ENCODE assay signal across 13 cellular contexts in genomic region chr6:106790146-106790770, GRCh38.
"Had no signal": no experiment of that assay in that cellular context is flagged by ENCODE, and none has a peak within 500 bp of the region (broad histone marks: within the 10 kb centered on the region; RNA-seq: fewer than 3 reads in every experiment).

No MANE protein-coding gene starts in this region.

- H3K36me3 ChIP-seq: gastroesophageal sphincter had no signal

- H3K27ac ChIP-seq: gastroesophageal sphincter had no signal

- H3K27ac Mint-ChIP-seq: activated CD4-positive, alpha-beta T cell treated with anti-CD3 and anti-CD28 coated beads, Interleukin-2, amount 10 ng/mL, durations not matched to agents 7 days and 5 days; activated naive CD4-positive, alpha-beta T cell treated with anti-CD3 and anti-CD28 coated beads, Interleukin-2, amount 50 U/mL, for 24 hours; activated T-helper 2 cell treated with anti-CD3 and anti-CD28 coated beads, Interferon-gamma antibody, Interleukin-2, Interleukin-4, amounts not matched to agents 10 μg/mL and 5 μg/mL and 100 μg/mL, durations not matched to agents 14 hours and 24 hours and 36 hours; brain; T-helper 17 cell had no signal

- ATAC-seq: gastroesophageal sphincter, left ventricle myocardium superior, T-helper 17 cell had no signal

- DNase-seq: activated CD4-positive, alpha-beta T cell treated with anti-CD3 and anti-CD28 coated beads, Interleukin-2, amount 10 ng/mL, durations not matched to agents 7 days and 5 days; activated CD4-positive, CD25-positive, alpha-beta regulatory T cell; activated T-cell treated with anti-CD3 and anti-CD28 coated beads for 4 hours; effector memory CD4-positive, alpha-beta T cell; islet precursor cell; left ventricle myocardium superior; small intestine; T-helper 17 cell; trophoblast cell had no signal

- H3K4me3 Mint-ChIP-seq: activated CD4-positive, alpha-beta T cell treated with anti-CD3 and anti-CD28 coated beads, Interleukin-2, amount 10 ng/mL, durations not matched to agents 7 days and 5 days; activated naive CD4-positive, alpha-beta T cell treated with anti-CD3 and anti-CD28 coated beads, Interleukin-2, amount 50 U/mL, for 24 hours; brain; T-helper 17 cell had no signal

- H3K36me3 Mint-ChIP-seq: activated naive CD4-positive, alpha-beta T cell treated with anti-CD3 and anti-CD28 coated beads, Interleukin-2, amount 50 U/mL, for 24 hours; brain had no signal

- H3K4me1 Mint-ChIP-seq: activated CD4-positive, alpha-beta T cell treated with anti-CD3 and anti-CD28 coated beads, Interleukin-2, amount 10 ng/mL, durations not matched to agents 7 days and 5 days; activated naive CD4-positive, alpha-beta T cell treated with anti-CD3 and anti-CD28 coated beads, Interleukin-2, amount 50 U/mL, for 24 hours; brain had no signal

- H3K27me3 ChIP-seq: gastroesophageal sphincter had no signal

- H3K9me3 Mint-ChIP-seq: activated CD4-positive, alpha-beta T cell treated with anti-CD3 and anti-CD28 coated beads, Interleukin-2, amount 10 ng/mL, durations not matched to agents 7 days and 5 days; activated naive CD4-positive, alpha-beta T cell treated with anti-CD3 and anti-CD28 coated beads, Interleukin-2, amount 50 U/mL, for 24 hours; activated T-helper 2 cell treated with anti-CD3 and anti-CD28 coated beads, Interferon-gamma antibody, Interleukin-2, Interleukin-4, amounts not matched to agents 10 μg/mL and 5 μg/mL and 100 μg/mL, durations not matched to agents 14 hours and 24 hours and 36 hours; brain had no signal

- H3K9me3 ChIP-seq: gastroesophageal sphincter had no signal

- H3K4me3 ChIP-seq: gastroesophageal sphincter had no signal

- H3K4me1 ChIP-seq: gastroesophageal sphincter had no signal
